Comparison of ENCODE assay signal across 10 cellular contexts in the genomic region with DNA sequence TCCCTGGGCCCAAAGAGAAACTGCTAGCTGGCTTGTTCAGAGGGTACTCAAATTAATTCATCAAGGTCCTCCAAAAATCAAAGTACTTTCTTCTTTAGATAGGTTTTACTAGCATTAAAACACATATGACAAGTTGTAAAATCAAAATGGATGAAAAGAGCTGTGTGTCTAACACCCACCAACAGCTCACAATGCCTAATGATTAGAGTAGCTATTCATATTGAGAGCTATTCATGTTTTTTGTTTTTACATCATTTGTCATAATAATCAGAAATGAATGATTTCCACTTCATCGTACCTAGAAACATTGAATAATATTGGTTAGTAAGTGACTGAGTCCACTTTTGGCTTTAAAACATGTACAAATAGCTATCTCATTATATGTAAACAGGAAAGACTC.
"Had no signal": no experiment of that assay in that cellular context is flagged by ENCODE, and none has a peak within 500 bp of the region (broad histone marks: within the 10 kb centered on the region; RNA-seq: fewer than 3 reads in every experiment).

No MANE protein-coding gene starts in this region.

- H3K9me3 Mint-ChIP-seq: HFFc6, IgD-negative memory B cell had no signal

- H3K9ac ChIP-seq: GM23248 had no signal

- H2AFZ ChIP-seq: GM23248 had no signal

- H3K36me3 ChIP-seq: HAP-1 had no signal

- H3K27ac ChIP-seq: GM23248, HL-60 had no signal

- H3K27ac Mint-ChIP-seq: HFFc6, IgD-negative memory B cell had no signal

- ATAC-seq: HCT116, HepG2 had no signal

- DNase-seq: GM23248, GOT3, H7, HFFc6, KBM-7 had no signal

- FAIRE-seq: HepG2 had no signal

- H3K27me3 Mint-ChIP-seq: IgD-negative memory B cell had no signal

- H3K4me3 ChIP-seq: GM23248, HAP-1 had no signal

- H3K4me3 Mint-ChIP-seq: HFFc6, IgD-negative memory B cell had no signal

- H3K9me3 ChIP-seq: HAP-1 had no signal
